18 cellular contexts compared by ENCODE assay signal in the genomic region with DNA sequence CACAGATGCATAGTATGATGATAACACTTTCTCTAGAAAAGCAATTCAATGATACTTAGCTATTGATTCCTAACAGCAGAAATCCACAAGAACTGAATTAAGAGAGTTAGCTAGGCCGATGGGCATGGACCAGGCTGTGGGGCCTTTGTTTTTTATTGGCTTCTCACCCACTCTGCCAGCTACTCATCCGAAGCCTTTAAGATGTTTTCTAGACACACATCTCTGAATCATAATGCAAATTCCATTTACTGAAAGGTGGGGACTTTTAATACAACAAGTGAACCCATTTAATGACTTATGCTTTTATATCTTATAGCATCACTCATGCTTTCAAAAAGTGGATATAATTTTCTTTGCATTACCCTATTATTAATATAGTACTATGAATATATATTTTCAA.
DNase-seq lines count a peak whose midpoint lies in the region; ATAC-seq, FAIRE-seq and TF ChIP-seq lines count a peak whose summit lies in the region.
"Had no signal": no experiment of that assay in that cellular context is flagged by ENCODE, and none has a peak within 500 bp of the region (broad histone marks: within the 10 kb centered on the region; RNA-seq: fewer than 3 reads in every experiment).

No MANE protein-coding gene starts in this region.

- H4K20me1 ChIP-seq in HCT116 (ENCODE audit: insufficient read depth) = no peaks in the 10 kb centered on the region

- H3K4me2 ChIP-seq in HCT116 (ENCODE audit: low read length) = 0 out of 2 replicates have a peak overlapping the region, but pooled peaks have one; percentile 13

- H3K27ac ChIP-seq in HCT116 (ENCODE audit: low read depth, low read length) = no peak overlapping the region
- peak overlapping the region; percentile 63 for H3K27ac ChIP-seq in lower lobe of right lung
- H3K27ac ChIP-seq in small intestine (ENCODE audit: low read depth in 1 of 2, low read length in 1 of 2) = no peak overlapping the region
- H3K27ac ChIP-seq: brain microvascular endothelial cell had no signal

- no TSS peak for BruUV-seq in HCT116 (replicated peaks; lab: Mats Ljungman, UMichigan)

- POLR2A ChIA-PET in BJ (lab: Charles Lee) (no interaction called here), HCT116 (lab: Charles Lee) (interaction anchor here (0.5 kb wide), 1 partner anchor 39 kb away, joined by 5 read pairs; no protein-coding TSS in a partner anchor)

- H2AFZ ChIP-seq in HCT116 (ENCODE audit: low read depth, low read length, poor library complexity, severe bottlenecking) = no peak overlapping the region

- RAD21 ChIA-PET in HCT116 (lab: Charles Lee; ENCODE audit: low non-redundant PET in 1 of 2, low total read pairs in 2 of 2, uncharacterized antibody in 2 of 2, unreplicated experiment in 2 of 2) = interaction anchor here in 1 of 2 experiments (1.5 kb wide), 1 partner anchor 133 kb away, joined by 4 read pairs; no protein-coding TSS in a partner anchor

- no peaks in the 10 kb centered on the region for H3K9me3 ChIP-seq in HCT116 (ENCODE audit: control insufficient read depth in 1 of 2, insufficient read depth in 1 of 2, low read depth in 1 of 2, low read length in 2 of 2)
- no peaks in the 10 kb centered on the region for H3K9me3 ChIP-seq in adipocyte (ENCODE audit: control insufficient read depth, low read length)
- H3K9me3 ChIP-seq in lower lobe of right lung = no peaks in the 10 kb centered on the region
- H3K9me3 ChIP-seq in small intestine (ENCODE audit: control insufficient read depth, low read depth) = no peaks in the 10 kb centered on the region
- H3K9me3 ChIP-seq: BE2C had no signal

- CTCF ChIA-PET in BJ (lab: Yijun Ruan, JAX) = interaction anchor here (1.4 to 1.5 kb wide), 2 partner anchors 133 to 630 kb away, joined by 4 to 5 read pairs; no protein-coding TSS in a partner anchor
- CTCF ChIA-PET in HCT116 (lab: Charles Lee) = interaction anchor here (0.7 to 1.6 kb wide), 2 partner anchors 11 to 134 kb away, joined by 3 to 7 read pairs; no protein-coding TSS in a partner anchor

- ATAC-seq in HCT116 (no peak), lower lobe of right lung (no peak), GM19397 (IDR thresholded peaks at IDR 0.05; ENCODE audit: unreplicated experiment) (no peak)
- ATAC-seq: K562 had no signal

- H3K9me2 ChIP-seq in HCT116 (ENCODE audit: insufficient read depth) = no peaks in the 10 kb centered on the region

- no peak for TF ChIP-seq RAD21 in HCT116 (IDR thresholded peaks at IDR 0.05; ENCODE audit: low read depth)

- peaks cover 95% of the 10 kb centered on the region for H3K79me2 ChIP-seq in HCT116 (ENCODE audit: insufficient read depth, low read length)

- TF ChIP-seq CTCF in BJ (IDR thresholded peaks at IDR 0.05; ENCODE audit: insufficient read depth, low read depth, low read length) (no peak), HCT116 (IDR thresholded peaks at IDR 0.05 in 2 of 3, conservative IDR thresholded peaks at IDR 0.05 in 1 of 3; ENCODE audit: borderline replicate concordance in 1 of 3, insufficient read depth in 1 of 3, low read depth in 2 of 3, low read length in 2 of 3) (no peak), lower lobe of right lung (IDR thresholded peaks at IDR 0.05) (no peak)

- H3K9ac ChIP-seq in HCT116 (ENCODE audit: low read length) (no peak overlapping the region), adipocyte (ENCODE audit: low read length) (peak overlapping the region; percentile 37)

- FAIRE-seq in small intestine (lab: Jason Lieb, UNC) = no peak
- FAIRE-seq: K562 had no signal

- H3K4me1 ChIP-seq in HCT116 (ENCODE audit: control insufficient read depth in 1 of 2, insufficient read depth in 2 of 2, low read length in 2 of 2) (peaks cover 36 to 51% of the 10 kb centered on the region in 2 experiments), adipocyte (ENCODE audit: control insufficient read depth, insufficient read depth, low read length) (peaks cover 82% of the 10 kb centered on the region), lower lobe of right lung (peaks cover 65% of the 10 kb centered on the region), small intestine (ENCODE audit: control insufficient read depth in 2 of 2, insufficient read depth in 1 of 2, low read depth in 1 of 2, low read length in 1 of 2) (no peaks in the 10 kb centered on the region)
- H3K4me1 ChIP-seq: BE2C had no signal

- H3K4me3 ChIP-seq in BJ (ENCODE audit: low read depth, low read length) (peak overlapping the region; percentile 12; the same call in 1 of the 2 replicates), HCT116 (replicated peaks in 1 of 2; ENCODE audit: low read depth in 1 of 2, low read length in 2 of 2) (no peak overlapping the region), adipocyte (ENCODE audit: low read length) (peak overlapping the region; percentile 97), lower lobe of right lung (no peak overlapping the region), small intestine (ENCODE audit: low read depth in 1 of 2, low read length in 2 of 2) (no peak overlapping the region)
- H3K4me3 ChIP-seq: K562 had no signal

- 64 to 85% (median 82%) methylated on average over 2 of the region's 2 CpGs for WGBS in small intestine, 3 donors

- intact Hi-C loops in HCT116 (cut with micrococcal nuclease) (no loop called here), lower lobe of right lung (cut with DNase I) (no loop called here)

- peaks cover 23% of the 10 kb centered on the region for H3K36me3 ChIP-seq in BJ (ENCODE audit: control insufficient read depth, insufficient read depth, low read length)
- peaks cover 10 to 29% of the 10 kb centered on the region in 2 experiments; a peak in 3 of 4 replicates for H3K36me3 ChIP-seq in HCT116 (ENCODE audit: control insufficient read depth in 1 of 2, insufficient read depth in 2 of 2, low read length in 2 of 2)
- peaks cover 92% of the 10 kb centered on the region for H3K36me3 ChIP-seq in adipocyte (ENCODE audit: control insufficient read depth, insufficient read depth, low read length, severe bottlenecking)
- H3K36me3 ChIP-seq in lower lobe of right lung = peaks cover 54% of the 10 kb centered on the region
- H3K36me3 ChIP-seq in small intestine (ENCODE audit: control insufficient read depth in 2 of 2, insufficient read depth in 2 of 2, low read length in 2 of 2) = peaks cover 0 to 3% of the 10 kb centered on the region in 2 donors
- H3K36me3 ChIP-seq: BE2C had no signal

- H3K27me3 ChIP-seq in BJ (ENCODE audit: control insufficient read depth, insufficient read depth, low read length) (no peaks in the 10 kb centered on the region), HCT116 (ENCODE audit: insufficient read depth, low read length) (no peaks in the 10 kb centered on the region), adipocyte (replicated peaks; ENCODE audit: control insufficient read depth, insufficient read depth, low read length) (no peaks in the 10 kb centered on the region), lower lobe of right lung (ENCODE audit: low read depth) (no peaks in the 10 kb centered on the region), small intestine (ENCODE audit: control insufficient read depth in 2 of 2, insufficient read depth in 2 of 2, low read length in 2 of 2) (no peaks in the 10 kb centered on the region)
- H3K27me3 ChIP-seq: brain microvascular endothelial cell had no signal

- no peak for TF ChIP-seq POLR2A in HCT116 (IDR thresholded peaks at IDR 0.05; ENCODE audit: borderline replicate concordance, extremely low read depth, insufficient read depth, insufficient read length)

- DNase-seq in BJ (ENCODE audit: low read depth) (no peak), HCT116 (ENCODE audit: low read depth, low spot score) (no peak), adipocyte (ENCODE audit: low read depth) (no peak), lower lobe of right lung (no peak), small intestine (no peak), AG20443 (ENCODE audit: low spot score) (no peak), hepatic stellate cell (ENCODE audit: low spot score) (no peak)
- DNase-seq: activated CD8-positive, alpha-beta memory T cell treated with anti-CD3 and anti-CD28 coated beads for 24 hours; activated gamma-delta T cell; BE2C; brain microvascular endothelial cell; EL; H7; NCI-H1436; NCI-H524; stimulated activated CD4-positive, alpha-beta T cell treated with anti-CD3 and anti-CD28 coated beads, Interleukin-2, amount 100 ng/mL, for 48 hours had no signal

TF ChIP-seq in HCT116, 20 proteins besides CTCF, POLR2A, EP300 and RAD21 (continues in another document):
- TF ChIP-seq YY1 (IDR thresholded peaks at IDR 0.05; ENCODE audit: extremely low read depth, insufficient replicate concordance, low read depth, low read length) (no peak), EGR1 (IDR thresholded peaks at IDR 0.05; ENCODE audit: low read depth) (no peak), ZFX (IDR thresholded peaks at IDR 0.05) (no peak), EZH2 (IDR thresholded peaks at IDR 0.05) (no peak), ELF1 (IDR thresholded peaks at IDR 0.05; ENCODE audit: borderline replicate concordance, low read depth) (no peak), POLR2AphosphoS5 (IDR thresholded peaks at IDR 0.05; ENCODE audit: low read depth, low read length) (no peak), SRF (IDR thresholded peaks at IDR 0.05; ENCODE audit: low read depth) (no peak), SIN3A (IDR thresholded peaks at IDR 0.05; ENCODE audit: low read depth) (no peak), FOSL1 (IDR thresholded peaks at IDR 0.05; ENCODE audit: low read depth) (no peak), SP1 (IDR thresholded peaks at IDR 0.05; ENCODE audit: low read depth) (no peak), ZNF274 (IDR thresholded peaks at IDR 0.05; ENCODE audit: low read depth, low read length) (no peak), EZH2phosphoT487 (IDR thresholded peaks at IDR 0.05; ENCODE audit: borderline replicate concordance) (no peak)
- TF ChIP-seq, protein P1, sequence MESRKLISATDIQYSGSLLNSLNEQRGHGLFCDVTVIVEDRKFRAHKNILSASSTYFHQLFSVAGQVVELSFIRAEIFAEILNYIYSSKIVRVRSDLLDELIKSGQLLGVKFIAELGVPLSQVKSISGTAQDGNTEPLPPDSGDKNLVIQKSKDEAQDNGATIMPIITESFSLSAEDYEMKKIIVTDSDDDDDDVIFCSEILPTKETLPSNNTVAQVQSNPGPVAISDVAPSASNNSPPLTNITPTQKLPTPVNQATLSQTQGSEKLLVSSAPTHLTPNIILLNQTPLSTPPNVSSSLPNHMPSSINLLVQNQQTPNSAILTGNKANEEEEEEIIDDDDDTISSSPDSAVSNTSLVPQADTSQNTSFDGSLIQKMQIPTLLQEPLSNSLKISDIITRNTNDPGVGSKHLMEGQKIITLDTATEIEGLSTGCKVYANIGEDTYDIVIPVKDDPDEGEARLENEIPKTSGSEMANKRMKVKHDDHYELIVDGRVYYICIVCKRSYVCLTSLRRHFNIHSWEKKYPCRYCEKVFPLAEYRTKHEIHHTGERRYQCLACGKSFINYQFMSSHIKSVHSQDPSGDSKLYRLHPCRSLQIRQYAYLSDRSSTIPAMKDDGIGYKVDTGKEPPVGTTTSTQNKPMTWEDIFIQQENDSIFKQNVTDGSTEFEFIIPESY (IDR thresholded peaks at IDR 0.05; ENCODE audit: extremely low read depth, insufficient replicate concordance, low read length) = no peak
- TF ChIP-seq, protein P2, sequence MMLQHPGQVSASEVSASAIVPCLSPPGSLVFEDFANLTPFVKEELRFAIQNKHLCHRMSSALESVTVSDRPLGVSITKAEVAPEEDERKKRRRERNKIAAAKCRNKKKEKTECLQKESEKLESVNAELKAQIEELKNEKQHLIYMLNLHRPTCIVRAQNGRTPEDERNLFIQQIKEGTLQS (IDR thresholded peaks at IDR 0.05) = no peak

Comparison
In these comparisons a context has a peak if more than half of its experiments do, and no peak if none do; other contexts are left out.
1. H3K4me3 ChIP-seq: peak in BJ (single experiment) and adipocyte (single experiment); none in HCT116 (0 of 2), lower lobe of right lung (single experiment) and small intestine (0 of 2).